In genomic region chr16:52537463-52537862, GRCh38 we compare ENCODE assay signal across 31 cellular contexts. TPM values are rescaled to one million over a fixed set of nuclear protein-coding genes. Genes with fewer than 3 reads are reported as not detected.
"Had no signal": no experiment of that assay in that cellular context is flagged by ENCODE, and none has a peak within 500 bp of the region (broad histone marks: within the 10 kb centered on the region; RNA-seq: fewer than 3 reads in every experiment).

No MANE protein-coding gene starts in this region.

- H3K4me2 ChIP-seq: smooth muscle cell had no signal

- H3K27me3 Mint-ChIP-seq: activated B cell treated with CpG ODN at 0.5 μM for 24 hours; activated T-helper 17 cell treated with anti-CD3 and anti-CD28 coated beads, Interleukin-2, amount 50 U/mL, for 72 hours had no signal

- DNase-seq: activated B cell treated with CpG ODN at 0.5 μM for 24 hours; activated CD4-positive, alpha-beta T cell treated with anti-CD3 and anti-CD28 coated beads, Interleukin-2, amount 50 U/mL, for 1 hour; activated CD8-positive, alpha-beta T cell treated with anti-CD3 and anti-CD28 coated beads for 36 hours; activated gamma-delta T cell treated with Interleukin-2 at 50 U/mL for 16 hours; activated naive CD4-positive, alpha-beta T cell treated with anti-CD3 and anti-CD28 coated beads, Interleukin-2, amount 50 U/mL, for 16 hours; activated T-cell treated with anti-CD3 and anti-CD28 coated beads, Interleukin-2, amount 50 U/mL, for 4 hours; amniotic stem cell; cerebellar nuclear complex; colonic mucosa; effector memory CD4-positive, alpha-beta T cell; erythroblast; head of caudate nucleus; hypothalamus; immature natural killer cell; kidney; naive B cell; nephron progenitor cell; ovary; sigmoid colon; stimulated activated CD4-positive, alpha-beta T cell treated with anti-CD3 and anti-CD28 coated beads, Interleukin-2, amount 100 ng/mL, for 24 hours; stimulated activated naive B cell treated with anti-CD40 and anti-IgM and Interleukin-4, amounts not matched to agents 10 μg/mL and 1 μg/mL and 100 μg/mL, for 72 hours; T-helper 1 cell had no signal

- H3K27ac ChIP-seq: colonic mucosa, ovary, prostate gland, sigmoid colon, suprapubic skin, tibial nerve had no signal

- H3K4me3 Mint-ChIP-seq: activated B cell treated with CpG ODN at 0.5 μM for 24 hours; activated CD8-positive, alpha-beta T cell treated with anti-CD3 and anti-CD28 coated beads for 36 hours; activated T-cell treated with anti-CD3 and anti-CD28 coated beads, Interleukin-2, amount 50 U/mL, for 4 hours; activated T-helper 17 cell treated with anti-CD3 and anti-CD28 coated beads, Interleukin-2, amount 50 U/mL, for 72 hours; immature natural killer cell; naive B cell; nephron progenitor cell; stimulated activated naive B cell treated with anti-CD40 and anti-IgM and Interleukin-4, amounts not matched to agents 10 μg/mL and 1 μg/mL and 100 μg/mL, for 72 hours; T-helper 2 cell treated with Interferon-gamma antibody and Interleukin-4, amounts not matched to agents 5 μg/mL and 100 μg/mL, for 36 hours had no signal

- H3K9me3 ChIP-seq: colonic mucosa, ovary, prostate gland, sigmoid colon, suprapubic skin, tibial nerve had no signal

- H3K36me3 ChIP-seq: colonic mucosa, ovary, prostate gland, sigmoid colon, suprapubic skin, tibial nerve had no signal

- H3K4me1 Mint-ChIP-seq: activated B cell treated with CpG ODN at 0.5 μM for 24 hours; activated T-helper 17 cell treated with anti-CD3 and anti-CD28 coated beads, Interleukin-2, amount 50 U/mL, for 72 hours; immature natural killer cell; naive B cell; nephron progenitor cell; stimulated activated naive B cell treated with anti-CD40 and anti-IgM and Interleukin-4, amounts not matched to agents 10 μg/mL and 1 μg/mL and 100 μg/mL, for 72 hours had no signal

- H3K36me3 Mint-ChIP-seq: immature natural killer cell; naive B cell; stimulated activated naive B cell treated with anti-CD40 and anti-IgM and Interleukin-4, amounts not matched to agents 10 μg/mL and 1 μg/mL and 100 μg/mL, for 72 hours had no signal

- H3K9me3 Mint-ChIP-seq: activated B cell treated with CpG ODN at 0.5 μM for 24 hours; activated CD8-positive, alpha-beta T cell treated with anti-CD3 and anti-CD28 coated beads for 36 hours; activated T-cell treated with anti-CD3 and anti-CD28 coated beads, Interleukin-2, amount 50 U/mL, for 4 hours; nephron progenitor cell; T-helper 2 cell treated with Interferon-gamma antibody and Interleukin-4, amounts not matched to agents 5 μg/mL and 100 μg/mL, for 36 hours had no signal

- H3K4me3 ChIP-seq: colonic mucosa, lung, ovary, prostate gland, sigmoid colon, smooth muscle cell, suprapubic skin, tibial nerve had no signal

- H3K27me3 ChIP-seq: colonic mucosa, ovary had no signal

- FAIRE-seq: kidney had no signal

- H3K4me1 ChIP-seq: colonic mucosa, prostate gland, sigmoid colon, suprapubic skin, tibial nerve had no signal

- H3K27ac Mint-ChIP-seq: activated B cell treated with CpG ODN at 0.5 μM for 24 hours; activated CD8-positive, alpha-beta T cell treated with anti-CD3 and anti-CD28 coated beads for 36 hours; activated T-helper 17 cell treated with anti-CD3 and anti-CD28 coated beads, Interleukin-2, amount 50 U/mL, for 72 hours; immature natural killer cell; naive B cell; nephron progenitor cell; stimulated activated naive B cell treated with anti-CD40 and anti-IgM and Interleukin-4, amounts not matched to agents 10 μg/mL and 1 μg/mL and 100 μg/mL, for 72 hours; T-helper 2 cell treated with Interferon-gamma antibody and Interleukin-4, amounts not matched to agents 5 μg/mL and 100 μg/mL, for 36 hours had no signal

RNA-seq across cellular contexts. Expression of gene TOX3, which starts 9.5 kb away (rescaled TPM):
- total RNA-seq: activated B cell treated with CpG ODN at 0.5 μM for 24 hours; activated CD8-positive, alpha-beta T cell treated with anti-CD3 and anti-CD28 coated beads for 36 hours; activated T-helper 17 cell treated with anti-CD3 and anti-CD28 coated beads, Interleukin-2, amount 50 U/mL, for 72 hours; dermis microvascular lymphatic vessel endothelial cell; mesenteric fat pad had no signal
- polyA plus RNA-seq: immature natural killer cell had no signal
